ENCODE assay signal across 10 cellular contexts in genomic region chr17:55458977-55459376, GRCh38. TPM values are rescaled to one million over a fixed set of nuclear protein-coding genes. Genes with fewer than 3 reads are reported as not detected.
DNase-seq lines count a peak whose midpoint lies in the region; ATAC-seq and TF ChIP-seq lines count a peak whose summit lies in the region.
"Had no signal": no experiment of that assay in that cellular context is flagged by ENCODE, and none has a peak within 500 bp of the region (broad histone marks: within the 10 kb centered on the region; RNA-seq: fewer than 3 reads in every experiment).

No MANE protein-coding gene starts in this region.

- ATAC-seq in GM18502 (IDR thresholded peaks at IDR 0.05; ENCODE audit: poor library complexity, unreplicated experiment) (peak; percentile 67), HG03558 (IDR thresholded peaks at IDR 0.05; ENCODE audit: extremely low read depth, unreplicated experiment) (peak; percentile 36)
- ATAC-seq: left colon had no signal

- H3K27ac Mint-ChIP-seq in glutamatergic neuron (ENCODE audit: unreplicated experiment): no peak overlapping the region
- H3K27ac Mint-ChIP-seq: stimulated activated naive CD8-positive, alpha-beta T cell treated with anti-CD3 and anti-CD28 coated beads, Interleukin-15, Interleukin-2, amounts not matched to agents 100 ng/mL and 50 ng/mL, for 24 hours had no signal

- no peaks in the 10 kb centered on the region for H3K4me1 Mint-ChIP-seq in glutamatergic neuron (ENCODE audit: low read depth, unreplicated experiment)

- H3K4me3 Mint-ChIP-seq in glutamatergic neuron (ENCODE audit: unreplicated experiment): no peak overlapping the region
- H3K4me3 Mint-ChIP-seq: stimulated activated naive CD8-positive, alpha-beta T cell treated with anti-CD3 and anti-CD28 coated beads, Interleukin-15, Interleukin-2, amounts not matched to agents 100 ng/mL and 50 ng/mL, for 24 hours had no signal

- peak; percentile 62 for DNase-seq in activated naive CD4-positive, alpha-beta T cell treated with anti-CD3 and anti-CD28 coated beads, Interleukin-2, amount 50 U/mL, for 16 hours
- peak; percentile 70 to 71 for DNase-seq in stimulated activated CD4-positive, alpha-beta T cell treated with anti-CD3 and anti-CD28 coated beads, Interleukin-2, amount 100 ng/mL, for 24 hours
- no peak for DNase-seq in NCI-H82 treated with DMSO at 0.1 percent for 48 hours (lab: John Stamatoyannopoulos, UW; ENCODE audit: unreplicated experiment)
- no peak for DNase-seq in T-helper 9 cell
- no peak for DNase-seq in glutamatergic neuron
- no peak for DNase-seq in NCI-H1048 (lab: John Stamatoyannopoulos, UW)
- DNase-seq: left colon had no signal

- TF ChIP-seq CTCF in glutamatergic neuron (IDR thresholded peaks at IDR 0.05; ENCODE audit: partially characterized antibody, unreplicated experiment): no peak

- H3K9me3 Mint-ChIP-seq in glutamatergic neuron (ENCODE audit: unreplicated experiment): peaks cover 3% of the 10 kb centered on the region
- H3K9me3 Mint-ChIP-seq: stimulated activated naive CD8-positive, alpha-beta T cell treated with anti-CD3 and anti-CD28 coated beads, Interleukin-15, Interleukin-2, amounts not matched to agents 100 ng/mL and 50 ng/mL, for 24 hours had no signal

- no peaks in the 10 kb centered on the region for H3K27me3 Mint-ChIP-seq in glutamatergic neuron (ENCODE audit: unreplicated experiment)

- H3K36me3 Mint-ChIP-seq in glutamatergic neuron (ENCODE audit: unreplicated experiment): no peaks in the 10 kb centered on the region

RNA-seq across cellular contexts. Expression of gene MMD, which starts 37.3 kb away (rescaled TPM):
- total RNA-seq in glutamatergic neuron (ENCODE audit: unreplicated experiment): 60.6 TPM

RNA-seq across cellular contexts. Expression of gene SMIM36, which starts 52.3 kb away (rescaled TPM):
- not detected for total RNA-seq in glutamatergic neuron (ENCODE audit: unreplicated experiment)
- total RNA-seq: left colon had no signal

Comparison
In these comparisons a context has a peak if more than half of its experiments do, and no peak if none do; other contexts are left out.
1. DNase-seq: peak in activated naive CD4-positive, alpha-beta T cell treated with anti-CD3 and anti-CD28 coated beads, Interleukin-2, amount 50 U/mL, for 16 hours (single experiment) and stimulated activated CD4-positive, alpha-beta T cell treated with anti-CD3 and anti-CD28 coated beads, Interleukin-2, amount 100 ng/mL, for 24 hours (2 of 2); none in NCI-H82 treated with DMSO at 0.1 percent for 48 hours (single experiment), T-helper 9 cell (single experiment), glutamatergic neuron (single experiment) and NCI-H1048 (single experiment).